In genomic region chr12:57549909-57550627, GRCh38 we compare ENCODE assay signal across 1 cellular context.
TF ChIP-seq lines count a peak whose summit lies in the region.

KIF5A (plus strand) TSS chr12:57550044; CDS start chr12:57550272, 228 bp downstream.

TF ChIP-seq in K562, 482 proteins besides CTCF, POLR2A, EP300 and RAD21 (continued from another document and continues in another):
- TF ChIP-seq ZNF592 (IDR thresholded peaks at IDR 0.05) (no peak), ZSCAN32 (CRISPR knock-in tag; IDR thresholded peaks at IDR 0.05) (no peak), BCLAF1 (IDR thresholded peaks at IDR 0.05; ENCODE audit: borderline replicate concordance in 1 of 2, control insufficient read depth in 1 of 2, low read depth in 2 of 2, low read length in 1 of 2) (no peak), RCOR1 (IDR thresholded peaks at IDR 0.05; ENCODE audit: borderline replicate concordance in 1 of 2, low read depth in 2 of 2, low read length in 2 of 2) (peak in 1 of 2 experiments; percentile 57; a peak in 1 of 4 replicates), SRSF9 (IDR thresholded peaks at IDR 0.05; ENCODE audit: borderline replicate concordance, low read depth, low read length) (no peak), USF1 (CRISPR knock-in tag; IDR thresholded peaks at IDR 0.05) (no peak), SLC30A9 (CRISPR knock-in tag; IDR thresholded peaks at IDR 0.05) (no peak), PPARD (CRISPR knock-in tag; IDR thresholded peaks at IDR 0.05) (no peak), JUNB (CRISPR knock-in tag; conservative IDR thresholded peaks at IDR 0.05) (no peak), ASH1L (IDR thresholded peaks at IDR 0.05; ENCODE audit: borderline replicate concordance, low read depth, partially characterized antibody) (no peak), CSDE1 (IDR thresholded peaks at IDR 0.05) (no peak), ARHGAP35 (IDR thresholded peaks at IDR 0.05; ENCODE audit: partially characterized antibody) (no peak), CTCFL (IDR thresholded peaks at IDR 0.05; ENCODE audit: borderline replicate concordance, insufficient read depth, low read depth, low read length, poor library complexity, severe bottlenecking) (peak; percentile 95), ZSCAN29 (IDR thresholded peaks at IDR 0.05) (no peak), HDAC6 (IDR thresholded peaks at IDR 0.05; ENCODE audit: low read depth, low read length) (no peak), NELFE (IDR thresholded peaks at IDR 0.05; ENCODE audit: insufficient read depth, insufficient read length) (no peak), U2AF1 (optimal IDR thresholded peaks at IDR 0.05; ENCODE audit: low read depth, low read length) (no peak), NCOR1 (IDR thresholded peaks at IDR 0.05) (no peak), NFIX (CRISPR knock-in tag; IDR thresholded peaks at IDR 0.05; ENCODE audit: low read depth) (no peak), ATF2 (CRISPR knock-in tag; IDR thresholded peaks at IDR 0.05) (no peak), FOXK1 (CRISPR knock-in tag; IDR thresholded peaks at IDR 0.05; ENCODE audit: borderline replicate concordance) (no peak), ELF2 (CRISPR knock-in tag; IDR thresholded peaks at IDR 0.05) (no peak), PHTF2 (CRISPR knock-in tag; IDR thresholded peaks at IDR 0.05) (no peak), ZNF561 (CRISPR knock-in tag; conservative IDR thresholded peaks at IDR 0.05) (no peak), LCOR (CRISPR knock-in tag; IDR thresholded peaks at IDR 0.05) (peak; percentile 52; the same call in 1 of the 2 replicates), ARID1B (IDR thresholded peaks at IDR 0.05) (no peak), ZNF77 (CRISPR knock-in tag; IDR thresholded peaks at IDR 0.05) (no peak), TFE3 (CRISPR knock-in tag; IDR thresholded peaks at IDR 0.05) (no peak), KDM4B (IDR thresholded peaks at IDR 0.05; ENCODE audit: borderline replicate concordance in 2 of 2, low read depth in 1 of 2) (no peak), ZNF140 (CRISPR knock-in tag; IDR thresholded peaks at IDR 0.05) (no peak), ZNF57 (CRISPR knock-in tag; IDR thresholded peaks at IDR 0.05) (no peak), ZNF318 (IDR thresholded peaks at IDR 0.05; ENCODE audit: borderline replicate concordance in 1 of 2, low read depth in 1 of 2) (no peak), CGGBP1 (CRISPR knock-in tag; IDR thresholded peaks at IDR 0.05) (no peak), TGIF2 (CRISPR knock-in tag; IDR thresholded peaks at IDR 0.05) (no peak), ATF4 (CRISPR knock-in tag; IDR thresholded peaks at IDR 0.05) (no peak), RBM39 (optimal IDR thresholded peaks at IDR 0.05; ENCODE audit: low read depth, low read length) (no peak), ZNF785 (CRISPR knock-in tag; IDR thresholded peaks at IDR 0.05) (no peak), NCOA1 (IDR thresholded peaks at IDR 0.05; ENCODE audit: low read depth) (no peak), ZNF311 (CRISPR knock-in tag; IDR thresholded peaks at IDR 0.05) (no peak), MEIS2 (IDR thresholded peaks at IDR 0.05; ENCODE audit: partially characterized antibody) (no peak)
